In genomic region chr10:45429790-45430189, GRCh38 we compare ENCODE assay signal across 16 cellular contexts. TPM values are rescaled to one million over a fixed set of nuclear protein-coding genes. Genes with fewer than 3 reads are reported as not detected.
DNase-seq lines count a peak whose midpoint lies in the region; ATAC-seq and TF ChIP-seq lines count a peak whose summit lies in the region.
"Had no signal": no experiment of that assay in that cellular context is flagged by ENCODE, and none has a peak within 500 bp of the region (broad histone marks: within the 10 kb centered on the region; RNA-seq: fewer than 3 reads in every experiment).

No MANE protein-coding gene starts in this region.

- H3K27ac ChIP-seq in BLaER1 (peak overlapping the region; percentile 67), KMS-11 (peak overlapping the region; percentile 31; the same call in 1 of the 2 replicates)

- H3K36me3 ChIP-seq in BLaER1 (no peaks in the 10 kb centered on the region), KMS-11 (ENCODE audit: insufficient read depth) (no peaks in the 10 kb centered on the region)
- H3K36me3 ChIP-seq: HAP-1 had no signal

- no peak for ATAC-seq in stimulated activated memory B cell treated with anti-CD40 and anti-IgM and Interleukin-4, amounts not matched to agents 10 μg/mL and 1 μg/mL and 100 μg/mL, for 72 hours
- no peak for ATAC-seq in Right ventricle myocardium superior (ENCODE audit: poor library complexity)
- no peak for ATAC-seq in left lobe of liver

- H3K9me3 Mint-ChIP-seq in dendritic cell treated with granulocyte-macrophage colony-stimulating factor and Interleukin-4, amounts not matched to agents 40 ng/mL and 50 ng/mL, for 4 days: peaks cover 4% of the 10 kb centered on the region
- H3K9me3 Mint-ChIP-seq in stimulated activated memory B cell treated with anti-CD40 and anti-IgM and Interleukin-4, amounts not matched to agents 10 μg/mL and 1 μg/mL and 100 μg/mL, for 72 hours: peaks cover 3% of the 10 kb centered on the region
- H3K9me3 Mint-ChIP-seq: CD4-positive, alpha-beta T cell; IgD-negative memory B cell had no signal

- no peak for TF ChIP-seq CTCF in KMS-11 (conservative IDR thresholded peaks at IDR 0.05; ENCODE audit: low read depth, low read length)
- no peak for TF ChIP-seq CTCF in GM20000 (IDR thresholded peaks at IDR 0.05; ENCODE audit: extremely low read depth, missing control alignments)

- peaks cover 90% of the 10 kb centered on the region for H3K36me3 Mint-ChIP-seq in dendritic cell treated with granulocyte-macrophage colony-stimulating factor and Interleukin-4, amounts not matched to agents 40 ng/mL and 50 ng/mL, for 4 days (ENCODE audit: low read depth)
- H3K36me3 Mint-ChIP-seq in stimulated activated memory B cell treated with anti-CD40 and anti-IgM and Interleukin-4, amounts not matched to agents 10 μg/mL and 1 μg/mL and 100 μg/mL, for 72 hours: peaks cover 67% of the 10 kb centered on the region

- peaks cover 81% of the 10 kb centered on the region for H3K4me1 ChIP-seq in BLaER1
- peaks cover 70% of the 10 kb centered on the region for H3K4me1 ChIP-seq in KMS-11 (ENCODE audit: low read depth, poor library complexity, severe bottlenecking)
- H3K4me1 ChIP-seq: HAP-1 had no signal

- H4K20me1 ChIP-seq in BLaER1: no peaks in the 10 kb centered on the region
- H4K20me1 ChIP-seq in KMS-11 (ENCODE audit: insufficient read depth): no peaks in the 10 kb centered on the region

- H3K4me3 Mint-ChIP-seq in dendritic cell treated with granulocyte-macrophage colony-stimulating factor and Interleukin-4, amounts not matched to agents 40 ng/mL and 50 ng/mL, for 4 days: no peak overlapping the region
- H3K4me3 Mint-ChIP-seq in stimulated activated memory B cell treated with anti-CD40 and anti-IgM and Interleukin-4, amounts not matched to agents 10 μg/mL and 1 μg/mL and 100 μg/mL, for 72 hours: no peak overlapping the region
- H3K4me3 Mint-ChIP-seq: CD4-positive, alpha-beta T cell; IgD-negative memory B cell had no signal

- H3K4me3 ChIP-seq in BLaER1: peak overlapping the region; percentile 63; the same call in 1 of the 2 replicates
- no peak overlapping the region for H3K4me3 ChIP-seq in KMS-11 (IDR thresholded peaks at IDR 0.05; ENCODE audit: insufficient read depth, low read depth, low read length)
- H3K4me3 ChIP-seq: HAP-1 had no signal

- H3K9me3 ChIP-seq in BLaER1: no peaks in the 10 kb centered on the region
- H3K9me3 ChIP-seq: HAP-1 had no signal

- DNase-seq in Right ventricle myocardium superior (no peak), GM19240 (ENCODE audit: insufficient read length, low spot score) (no peak), left lobe of liver (ENCODE audit: low spot score) (no peak), GM20000 (ENCODE audit: low spot score) (no peak)
- DNase-seq: Calu3; CD4-positive, alpha-beta T cell; DMS 273 treated with DMSO at 0.1 percent for 48 hours; GOT3 had no signal

- H3K27me3 ChIP-seq in BLaER1 (no peaks in the 10 kb centered on the region), KMS-11 (ENCODE audit: insufficient read depth, low read depth) (no peaks in the 10 kb centered on the region)

- H3K4me1 Mint-ChIP-seq in dendritic cell treated with granulocyte-macrophage colony-stimulating factor and Interleukin-4, amounts not matched to agents 40 ng/mL and 50 ng/mL, for 4 days (ENCODE audit: low read depth): peaks cover 57% of the 10 kb centered on the region
- peaks cover 61% of the 10 kb centered on the region for H3K4me1 Mint-ChIP-seq in stimulated activated memory B cell treated with anti-CD40 and anti-IgM and Interleukin-4, amounts not matched to agents 10 μg/mL and 1 μg/mL and 100 μg/mL, for 72 hours

- peak overlapping the region; percentile 20 for H3K27ac Mint-ChIP-seq in dendritic cell treated with granulocyte-macrophage colony-stimulating factor and Interleukin-4, amounts not matched to agents 40 ng/mL and 50 ng/mL, for 4 days
- peak overlapping the region; percentile 22 for H3K27ac Mint-ChIP-seq in stimulated activated memory B cell treated with anti-CD40 and anti-IgM and Interleukin-4, amounts not matched to agents 10 μg/mL and 1 μg/mL and 100 μg/mL, for 72 hours
- H3K27ac Mint-ChIP-seq: CD4-positive, alpha-beta T cell; IgD-negative memory B cell had no signal

- H3K4me2 ChIP-seq in BLaER1: peak overlapping the region; percentile 99
- peak overlapping the region; percentile 56 for H3K4me2 ChIP-seq in KMS-11

- no peaks in the 10 kb centered on the region for H3K27me3 Mint-ChIP-seq in dendritic cell treated with granulocyte-macrophage colony-stimulating factor and Interleukin-4, amounts not matched to agents 40 ng/mL and 50 ng/mL, for 4 days
- H3K27me3 Mint-ChIP-seq in stimulated activated memory B cell treated with anti-CD40 and anti-IgM and Interleukin-4, amounts not matched to agents 10 μg/mL and 1 μg/mL and 100 μg/mL, for 72 hours: no peaks in the 10 kb centered on the region
- H3K27me3 Mint-ChIP-seq: CD4-positive, alpha-beta T cell; IgD-negative memory B cell had no signal

- intact Hi-C loops in dendritic cell treated with granulocyte-macrophage colony-stimulating factor and Interleukin-4, amounts not matched to agents 40 ng/mL and 50 ng/mL, for 4 days (cut with micrococcal nuclease): loop anchor here (10.0 kb wide), 1 partner anchor 175 kb away; no protein-coding TSS in a partner anchor
- intact Hi-C loops in Right ventricle myocardium superior (cut with DNase I): no loop called here

- no peak overlapping the region for H2AFZ ChIP-seq in KMS-11 (ENCODE audit: low read depth)

- no peaks in the 10 kb centered on the region for H3K79me2 ChIP-seq in KMS-11 (ENCODE audit: insufficient read depth, low read depth)

- H3K9ac ChIP-seq in BLaER1 (peak overlapping the region; percentile 75; the same call in 1 of the 2 replicates), KMS-11 (no peak overlapping the region)

RNA-seq across cellular contexts. Expression of gene ALOX5, which starts 55.8 kb away (rescaled TPM):
- total RNA-seq in Right ventricle myocardium superior: 4.7 TPM
- total RNA-seq in left lobe of liver: 4.8 TPM
- total RNA-seq: A673, HT1080 had no signal
